ENCODE assay signal across 8 cellular contexts in genomic region chr21:15172963-15173362, GRCh38.
"Had no signal": no experiment of that assay in that cellular context is flagged by ENCODE, and none has a peak within 500 bp of the region (broad histone marks: within the 10 kb centered on the region; RNA-seq: fewer than 3 reads in every experiment).

No MANE protein-coding gene starts in this region.

- H3K4me3 ChIP-seq: GM23248, HAP-1 had no signal

- DNase-seq: GM23248, GOT3, H7, HFFc6, KBM-7 had no signal

- H3K36me3 ChIP-seq: HAP-1 had no signal

- H2AFZ ChIP-seq: GM23248 had no signal

- H3K9ac ChIP-seq: GM23248, KMS-11 had no signal

- H3K4me2 ChIP-seq: KMS-11 had no signal

- ATAC-seq: HCT116 had no signal

- H3K9me3 ChIP-seq: HAP-1 had no signal

- H3K4me1 ChIP-seq: HAP-1 had no signal

- H3K27ac ChIP-seq: GM23248, KMS-11 had no signal
